1 cellular context compared by ENCODE assay signal in genomic region chr17:58615768-58616659, GRCh38.
TF ChIP-seq lines count a peak whose summit lies in the region.

No MANE protein-coding gene starts in this region.

TF ChIP-seq in K562, 482 proteins besides CTCF, POLR2A, EP300 and RAD21 (continued from another document):
- peak in 1 of 3 experiments; percentile 27; a peak in 1 of 6 replicates for TF ChIP-seq ZBTB11 (CRISPR knock-in tag; IDR thresholded peaks at IDR 0.05)
- no peak for TF ChIP-seq EGR1 (conservative IDR thresholded peaks at IDR 0.05)
- no peak for TF ChIP-seq SLC30A9 (CRISPR knock-in tag; IDR thresholded peaks at IDR 0.05)
- no peak for TF ChIP-seq SMC3 (conservative IDR thresholded peaks at IDR 0.05; ENCODE audit: insufficient read depth, low read depth, low read length)
- TF ChIP-seq CREB3 (tag; conservative IDR thresholded peaks at IDR 0.05; ENCODE audit: low read depth), result no peak
- TF ChIP-seq MEF2A (IDR thresholded peaks at IDR 0.05; ENCODE audit: control insufficient read depth, low read depth, low read length), result no peak
- no peak for TF ChIP-seq RFX1 (IDR thresholded peaks at IDR 0.05)
- no peak for TF ChIP-seq KAT7 (CRISPR knock-in tag; IDR thresholded peaks at IDR 0.05; ENCODE audit: borderline replicate concordance)
- TF ChIP-seq HIVEP1 (CRISPR knock-in tag; IDR thresholded peaks at IDR 0.05), result no peak
- 0 out of 2 replicates have a peak, but pooled peaks have one; percentile 50 for TF ChIP-seq ETV1 (tag; conservative IDR thresholded peaks at IDR 0.05; ENCODE audit: low read depth)
- TF ChIP-seq ZNF133 (CRISPR knock-in tag; IDR thresholded peaks at IDR 0.05), result no peak
- no peak for TF ChIP-seq XRCC4 (IDR thresholded peaks at IDR 0.05; ENCODE audit: extremely low read depth, insufficient read depth, insufficient read length)
- TF ChIP-seq RFX7 (CRISPR knock-in tag; IDR thresholded peaks at IDR 0.05), result no peak
- TF ChIP-seq ZBTB26 (CRISPR knock-in tag; IDR thresholded peaks at IDR 0.05), result no peak
- TF ChIP-seq MXD1 (CRISPR knock-in tag; IDR thresholded peaks at IDR 0.05; ENCODE audit: borderline replicate concordance, poor library complexity, severe bottlenecking), result no peak
- no peak for TF ChIP-seq ZHX1 (conservative IDR thresholded peaks at IDR 0.05; ENCODE audit: low read length)
- TF ChIP-seq TRIM24 (IDR thresholded peaks at IDR 0.05), result no peak
- TF ChIP-seq POLR2AphosphoS2 (IDR thresholded peaks at IDR 0.05; ENCODE audit: low read length), result no peak
- TF ChIP-seq U2AF2 (optimal IDR thresholded peaks at IDR 0.05; ENCODE audit: low read depth, low read length), result no peak
- TF ChIP-seq YY1 (IDR thresholded peaks at IDR 0.05; ENCODE audit: borderline replicate concordance in 1 of 3, control insufficient read depth in 1 of 3, extremely low read depth in 1 of 3, insufficient read depth in 3 of 3, insufficient read length in 1 of 3, insufficient replicate concordance in 2 of 3, low read depth in 1 of 3, low read length in 2 of 3), result no peak
- no peak for TF ChIP-seq FOS (IDR thresholded peaks at IDR 0.05; ENCODE audit: extremely low read depth, insufficient read length)
- no peak for TF ChIP-seq PTBP1 (IDR thresholded peaks at IDR 0.05; ENCODE audit: low read depth, low read length)
- no peak for TF ChIP-seq FOXM1 (IDR thresholded peaks at IDR 0.05; ENCODE audit: low read depth)
- no peak for TF ChIP-seq FOXM1 (CRISPR knock-in tag; IDR thresholded peaks at IDR 0.05; ENCODE audit: low read depth)
- peak in 1 of 2 experiments; percentile 71; a peak in 1 of 4 replicates for TF ChIP-seq SRF (CRISPR knock-in tag; IDR thresholded peaks at IDR 0.05)
- TF ChIP-seq ZFX (CRISPR knock-in tag; IDR thresholded peaks at IDR 0.05), result no peak
- TF ChIP-seq MCM5 (IDR thresholded peaks at IDR 0.05; ENCODE audit: low read depth), result no peak
- TF ChIP-seq ZBTB43 (CRISPR knock-in tag; IDR thresholded peaks at IDR 0.05), result no peak
- TF ChIP-seq TRIM25 (IDR thresholded peaks at IDR 0.05; ENCODE audit: borderline replicate concordance), result no peak
- no peak for TF ChIP-seq HINFP (tag; conservative IDR thresholded peaks at IDR 0.05; ENCODE audit: low read depth)
- no peak for TF ChIP-seq THRAP3 (IDR thresholded peaks at IDR 0.05; ENCODE audit: borderline replicate concordance)
- TF ChIP-seq CLOCK (CRISPR knock-in tag; IDR thresholded peaks at IDR 0.05; ENCODE audit: borderline replicate concordance), result no peak
- peak; percentile 45; the same call in 1 of the 2 replicates for TF ChIP-seq GABPA (tag; conservative IDR thresholded peaks at IDR 0.05; ENCODE audit: low read depth)
- TF ChIP-seq ZNF282 (CRISPR knock-in tag; IDR thresholded peaks at IDR 0.05), result no peak
- no peak for TF ChIP-seq ZNF274 (IDR thresholded peaks at IDR 0.05; ENCODE audit: borderline replicate concordance, low read depth, low read length)
- no peak for TF ChIP-seq SREBF1 (IDR thresholded peaks at IDR 0.05; ENCODE audit: borderline replicate concordance, low read depth, low read length)
- 0 out of 2 replicates have a peak, but pooled peaks have one; percentile 12 for TF ChIP-seq GATA2 (CRISPR knock-in tag; IDR thresholded peaks at IDR 0.05)
- TF ChIP-seq ZNF253 (CRISPR knock-in tag; conservative IDR thresholded peaks at IDR 0.05), result no peak
- TF ChIP-seq ZNF583 (CRISPR knock-in tag; IDR thresholded peaks at IDR 0.05), result no peak
- no peak for TF ChIP-seq ELF4 (CRISPR knock-in tag; IDR thresholded peaks at IDR 0.05)
- no peak for TF ChIP-seq U2AF1 (optimal IDR thresholded peaks at IDR 0.05; ENCODE audit: low read depth, low read length)
- TF ChIP-seq HOXB6 (CRISPR knock-in tag; IDR thresholded peaks at IDR 0.05; ENCODE audit: borderline replicate concordance), result no peak
- 0 out of 2 replicates have a peak, but pooled peaks have one; percentile 33 for TF ChIP-seq ZNF395 (CRISPR knock-in tag; IDR thresholded peaks at IDR 0.05)
- no peak for TF ChIP-seq MNT (conservative IDR thresholded peaks at IDR 0.05)
